ENCODE assay signal across 8 cellular contexts in genomic region chr15:69159805-69160140, GRCh38. TPM values are rescaled to one million over a fixed set of nuclear protein-coding genes. Genes with fewer than 3 reads are reported as not detected.
A peak's percentile ranks its signal among the peaks of the same experiment; 100 is the strongest.
DNase-seq lines count a peak whose midpoint lies in the region; ATAC-seq and TF ChIP-seq lines count a peak whose summit lies in the region.

No MANE protein-coding gene starts in this region.

- no peak overlapping the region for H3K27ac ChIP-seq in AG04450 (ENCODE audit: low read depth, low read length)
- peak overlapping the region; percentile 74 for H3K27ac ChIP-seq in effector memory CD4-positive, alpha-beta T cell (ENCODE audit: insufficient read depth, low read length, poor library complexity, severe bottlenecking)

- H3K36me3 Mint-ChIP-seq in natural killer cell treated with Interleukin-12 subunit alpha and Interleukin-12 subunit beta and Interleukin-15 and Interleukin-18, amount 100 ng/mL, for 72 hours: no peaks in the 10 kb centered on the region

- peaks cover 10 to 13% of the 10 kb centered on the region in 2 donors for H3K27me3 Mint-ChIP-seq in natural killer cell treated with Interleukin-12 subunit alpha and Interleukin-12 subunit beta and Interleukin-15 and Interleukin-18, amount 100 ng/mL, for 72 hours

- peaks cover 8% of the 10 kb centered on the region for H3K4me1 ChIP-seq in Loucy (ENCODE audit: insufficient read depth, low read length, poor library complexity, severe bottlenecking)
- H3K4me1 ChIP-seq in effector memory CD4-positive, alpha-beta T cell (ENCODE audit: control insufficient read depth, insufficient read depth, low read length, poor library complexity, severe bottlenecking): peaks cover 4% of the 10 kb centered on the region

- peaks cover 18 to 19% of the 10 kb centered on the region in 2 donors for H3K4me1 Mint-ChIP-seq in natural killer cell treated with Interleukin-12 subunit alpha and Interleukin-12 subunit beta and Interleukin-15 and Interleukin-18, amount 100 ng/mL, for 72 hours (ENCODE audit: low read depth in 2 of 2)

- H3K27me3 ChIP-seq in AG04450 (ENCODE audit: control insufficient read depth, insufficient read depth, low read length) (no peaks in the 10 kb centered on the region), Loucy (ENCODE audit: insufficient read depth, low read length, poor library complexity, severe bottlenecking) (no peaks in the 10 kb centered on the region)
- H3K27me3 ChIP-seq in effector memory CD4-positive, alpha-beta T cell (replicated peaks; ENCODE audit: control insufficient read depth, insufficient read depth, low read length, poor library complexity, severe bottlenecking): no peaks in the 10 kb centered on the region

- H2AFZ ChIP-seq in Loucy (ENCODE audit: low read length): peak overlapping the region; percentile 95

- H4K20me1 ChIP-seq in Loucy (ENCODE audit: insufficient read depth, low read length, poor library complexity, severe bottlenecking): no peaks in the 10 kb centered on the region

- peak overlapping the region; percentile 40 to 46 for H3K27ac Mint-ChIP-seq in natural killer cell treated with Interleukin-12 subunit alpha and Interleukin-12 subunit beta and Interleukin-15 and Interleukin-18, amount 100 ng/mL, for 72 hours

- H3F3A ChIP-seq in Loucy (ENCODE audit: low read depth): no peaks in the 10 kb centered on the region

- H3K4me2 ChIP-seq in Loucy (ENCODE audit: low read depth, low read length, poor library complexity, severe bottlenecking): peak overlapping the region; percentile 81

- peak overlapping the region; percentile 98 for H3K4me3 Mint-ChIP-seq in natural killer cell treated with Interleukin-12 subunit alpha and Interleukin-12 subunit beta and Interleukin-15 and Interleukin-18, amount 100 ng/mL, for 72 hours

- no peaks in the 10 kb centered on the region for H3K79me2 ChIP-seq in Loucy (ENCODE audit: insufficient read depth, low read length)

- H3K36me3 ChIP-seq in Loucy (ENCODE audit: insufficient read depth, low read length): no peaks in the 10 kb centered on the region
- H3K36me3 ChIP-seq in effector memory CD4-positive, alpha-beta T cell (ENCODE audit: control insufficient read depth, insufficient read depth, low read length): no peaks in the 10 kb centered on the region

- CTCF ChIA-PET in AG04450 (lab: Charles Lee): interaction anchor here (2.7 kb wide), 1 partner anchor 18 kb away, joined by 7 read pairs; no protein-coding TSS in a partner anchor

- H3K9me3 ChIP-seq in AG04450 (ENCODE audit: control insufficient read depth, insufficient read depth, low read length): no peaks in the 10 kb centered on the region; the same call in 1 of the 2 replicates
- no peaks in the 10 kb centered on the region for H3K9me3 ChIP-seq in Loucy (ENCODE audit: insufficient read depth, low read depth, low read length)
- no peaks in the 10 kb centered on the region for H3K9me3 ChIP-seq in effector memory CD4-positive, alpha-beta T cell (ENCODE audit: control insufficient read depth, low read length)

- DNase-seq in AG04450 (ENCODE audit: low read depth, low spot score) (no peak), SHP77 (lab: John Stamatoyannopoulos, UW) (no peak), cerebellar cortex (ENCODE audit: low spot score) (no peak), LoVo (ENCODE audit: low spot score) (no peak)
- DNase-seq in effector memory CD4-positive, alpha-beta T cell: no peak
- no peak for DNase-seq in natural killer cell treated with Interleukin-12 subunit alpha and Interleukin-12 subunit beta and Interleukin-15 and Interleukin-18, amount 100 ng/mL, for 72 hours (ENCODE audit: low spot score)

- no peaks in the 10 kb centered on the region for H3K9me3 Mint-ChIP-seq in natural killer cell treated with Interleukin-12 subunit alpha and Interleukin-12 subunit beta and Interleukin-15 and Interleukin-18, amount 100 ng/mL, for 72 hours

- TF ChIP-seq CTCF in AG04450 (IDR thresholded peaks at IDR 0.05; ENCODE audit: low read depth, low read length) (no peak), Loucy (conservative IDR thresholded peaks at IDR 0.05; ENCODE audit: low read length) (no peak)

- H3K9ac ChIP-seq in Loucy (ENCODE audit: low read depth, low read length, poor library complexity, severe bottlenecking): peak overlapping the region; percentile 79

- no peaks in the 10 kb centered on the region for H3K9me2 ChIP-seq in Loucy (replicated peaks; ENCODE audit: low read depth, low read length)

- ATAC-seq in natural killer cell treated with Interleukin-12 subunit alpha and Interleukin-12 subunit beta and Interleukin-15 and Interleukin-18, amount 100 ng/mL, for 72 hours: no peak
- ATAC-seq in GM18519 (IDR thresholded peaks at IDR 0.05; ENCODE audit: low FRiP score, unreplicated experiment): no peak

- H3K4me3 ChIP-seq in AG04450 (ENCODE audit: low read depth, low read length) (peak overlapping the region; percentile 67), Loucy (ENCODE audit: low read length, poor library complexity, severe bottlenecking) (peak overlapping the region; percentile 88)
- peak overlapping the region; percentile 96 for H3K4me3 ChIP-seq in effector memory CD4-positive, alpha-beta T cell (ENCODE audit: insufficient read depth, low read depth, low read length, poor library complexity, severe bottlenecking)

- POLR2A ChIA-PET in AG04450 (lab: Yijun Ruan, JAX): interaction anchor here (0.6 to 1.2 kb wide), 8 partner anchors 14 to 303 kb away, joined by 3 to 5 read pairs (median 4); no protein-coding TSS in a partner anchor

RNA-seq across cellular contexts. Expression of gene GLCE, which starts 0.7 kb away (rescaled TPM):
- 35.7 and 48.1 TPM in 2 replicates for polyA plus RNA-seq in AG04450 (2011; rRNA removed)
- 22.9 and 42.1 TPM in 2 replicates for polyA minus RNA-seq in AG04450 (2011; rRNA and poly(A)+ RNA removed)
- total RNA-seq in natural killer cell treated with Interleukin-12 subunit alpha and Interleukin-12 subunit beta and Interleukin-15 and Interleukin-18, amount 100 ng/mL, for 72 hours: 1 to 10 TPM; 3.6 to 4.6 TPM
